ENCODE assay signal across 11 cellular contexts in genomic region chr16:87297407-87297806, GRCh38. TPM values are rescaled to one million over a fixed set of nuclear protein-coding genes. Genes with fewer than 3 reads are reported as not detected.
DNase-seq lines count a peak whose midpoint lies in the region; ATAC-seq and TF ChIP-seq lines count a peak whose summit lies in the region.
"Had no signal": no experiment of that assay in that cellular context is flagged by ENCODE, and none has a peak within 500 bp of the region (broad histone marks: within the 10 kb centered on the region; RNA-seq: fewer than 3 reads in every experiment).

No MANE protein-coding gene starts in this region.

- H4K20me1 ChIP-seq in SK-N-SH (ENCODE audit: insufficient read depth) (no peaks in the 10 kb centered on the region), OCI-LY7 (ENCODE audit: insufficient read depth, low read length) (no peaks in the 10 kb centered on the region)

- H3K36me3 ChIP-seq in SK-N-SH (replicated peaks in 1 of 2; ENCODE audit: control insufficient read depth in 1 of 2, insufficient read depth in 2 of 2, low read length in 1 of 2), result no peaks in the 10 kb centered on the region
- peaks cover 2% of the 10 kb centered on the region; the same call in 1 of the 2 replicates for H3K36me3 ChIP-seq in OCI-LY7 (ENCODE audit: insufficient read depth, low read length)

- H3K9ac ChIP-seq in SK-N-SH, result no peak overlapping the region
- H3K9ac ChIP-seq: GM23248 had no signal

- no peaks in the 10 kb centered on the region for H3K9me3 ChIP-seq in SK-N-SH
- H3K9me3 ChIP-seq in OCI-LY7 (ENCODE audit: low read length), result no peaks in the 10 kb centered on the region

- H3K4me2 ChIP-seq in SK-N-SH (no peak overlapping the region), OCI-LY7 (ENCODE audit: low read length) (no peak overlapping the region)

- H3K9me2 ChIP-seq in SK-N-SH (no peaks in the 10 kb centered on the region), OCI-LY7 (ENCODE audit: insufficient read depth, low read length) (no peaks in the 10 kb centered on the region)

- no peaks in the 10 kb centered on the region for H3K27me3 ChIP-seq in SK-N-SH (ENCODE audit: insufficient read depth)

- 100% methylated on average over 1 of the region's 5 CpGs for WGBS in SK-N-SH (ENCODE audit: low lambda C conversion rate)

- ATAC-seq in SK-N-SH treated with all-trans-retinoic acid at 6 μM for 48 hours (peak; percentile 21; the same call in 2 of the 3 replicates), GM19351 (IDR thresholded peaks at IDR 0.05; ENCODE audit: unreplicated experiment) (no peak)

- H3K4me3 ChIP-seq in SK-N-SH (ENCODE audit: low read depth in 2 of 2, low read length in 1 of 2) (no peak overlapping the region), OCI-LY7 (ENCODE audit: low read depth, low read length, poor library complexity, severe bottlenecking) (no peak overlapping the region)
- H3K4me3 ChIP-seq: GM23248 had no signal

- POLR2A ChIA-PET in SK-N-SH (lab: Yijun Ruan, JAX), result no interaction called here
- POLR2A ChIA-PET in OCI-LY7 (lab: Charles Lee), result interaction anchor here (0.6 kb wide), 1 partner anchor 465 kb away, joined by 4 read pairs; no protein-coding TSS in a partner anchor

- H3K4me1 ChIP-seq in SK-N-SH (ENCODE audit: control insufficient read depth in 1 of 2, insufficient read depth in 2 of 2, low read depth in 1 of 2, low read length in 1 of 2) (no peaks in the 10 kb centered on the region), OCI-LY7 (ENCODE audit: insufficient read depth, low read length, poor library complexity, severe bottlenecking) (peaks cover 23% of the 10 kb centered on the region)

- no peak for TF ChIP-seq EP300 in SK-N-SH (IDR thresholded peaks at IDR 0.05; ENCODE audit: borderline replicate concordance in 1 of 2, low read depth in 1 of 2, low read length in 1 of 2)

- intact Hi-C loops in OCI-LY7 (cut with micrococcal nuclease; ENCODE audit: unreplicated experiment), result loop anchor here (5.0 kb wide), 1 partner anchor 735 kb away; no protein-coding TSS in a partner anchor

- BruUV-seq in OCI-LY7 (replicated peaks; lab: Mats Ljungman, UMichigan), result no TSS peak

- no peaks in the 10 kb centered on the region for H3K79me2 ChIP-seq in SK-N-SH (ENCODE audit: insufficient read depth)
- no peaks in the 10 kb centered on the region for H3K79me2 ChIP-seq in OCI-LY7 (ENCODE audit: insufficient read depth, low read depth, low read length)

- H2AFZ ChIP-seq in SK-N-SH (ENCODE audit: low read depth), result no peak overlapping the region
- no peak overlapping the region for H2AFZ ChIP-seq in OCI-LY7 (ENCODE audit: low read length)
- H2AFZ ChIP-seq: GM23248 had no signal

- H3F3A ChIP-seq in SK-N-SH (replicated peaks; ENCODE audit: insufficient read depth), result no peaks in the 10 kb centered on the region

- CTCF ChIA-PET in SK-N-SH (lab: Yijun Ruan, JAX), result interaction anchor here (0.6 to 1.6 kb wide), 7 partner anchors 14 to 95 kb away, joined by 3 to 6 read pairs (median 4); no protein-coding TSS in a partner anchor
- CTCF ChIA-PET in OCI-LY7 (lab: Charles Lee; ENCODE audit: unreplicated experiment), result no interaction called here

- no peak for DNase-seq in SK-N-SH
- DNase-seq in OCI-LY7 (ENCODE audit: low spot score), result no peak
- peak; percentile 87 for DNase-seq in mesenteric fat pad (ENCODE audit: low spot score)
- DNase-seq in middle frontal gyrus (ENCODE audit: extremely low spot score, low spot score), result no peak
- DNase-seq in NCI-H1694 (lab: John Stamatoyannopoulos, UW), result no peak
- DNase-seq: Calu3, DMS 273 treated with DMSO at 0.1 percent for 48 hours had no signal

- TF ChIP-seq CTCF in SK-N-SH (IDR thresholded peaks at IDR 0.05), result no peak
- no peak for TF ChIP-seq CTCF in OCI-LY7 (conservative IDR thresholded peaks at IDR 0.05; ENCODE audit: low read length)

- no peak for TF ChIP-seq RAD21 in SK-N-SH (IDR thresholded peaks at IDR 0.05; ENCODE audit: low read length)

- H3K27ac ChIP-seq in SK-N-SH (ENCODE audit: low read depth in 2 of 2, low read length in 1 of 2), result no peak overlapping the region
- H3K27ac ChIP-seq in OCI-LY7 (ENCODE audit: low read depth, low read length, poor library complexity, severe bottlenecking), result peak overlapping the region; percentile 57
- H3K27ac ChIP-seq: 22Rv1, GM23248 had no signal

TF ChIP-seq in SK-N-SH treated with all-trans-retinoic acid at 6 μM for 48 hours, 23 proteins besides CTCF, POLR2A, EP300 and RAD21 (continues in another document):
- TF ChIP-seq TSHZ2 (CRISPR knock-in tag; IDR thresholded peaks at IDR 0.05) (no peak), SNAI2 (CRISPR knock-in tag; IDR thresholded peaks at IDR 0.05) (no peak), ZC3H10 (CRISPR knock-in tag; IDR thresholded peaks at IDR 0.05) (no peak), CREB5 (CRISPR knock-in tag; IDR thresholded peaks at IDR 0.05; ENCODE audit: low read depth) (no peak)

TF ChIP-seq in SK-N-SH, 30 proteins besides CTCF, POLR2A, EP300 and RAD21:
- TF ChIP-seq ELF1 (IDR thresholded peaks at IDR 0.05) (no peak), POLR2AphosphoS5 (IDR thresholded peaks at IDR 0.05; ENCODE audit: low read depth, low read length) (no peak), CHD2 (IDR thresholded peaks at IDR 0.05; ENCODE audit: low read length, partially characterized antibody) (no peak), YY1 (IDR thresholded peaks at IDR 0.05; ENCODE audit: low read depth) (no peak), EZH2phosphoT487 (IDR thresholded peaks at IDR 0.05; ENCODE audit: borderline replicate concordance, low read depth) (no peak)

RNA-seq across cellular contexts. Expression of gene C16orf95, which starts 19.8 kb away (rescaled TPM):
- 3.6 and 5.0 TPM in 2 replicates for polyA plus RNA-seq in SK-N-SH (2012; rRNA removed)
- 3.2 and 4.6 TPM in 2 replicates for polyA plus RNA-seq in SK-N-SH (2012; cell fraction: cytosol; rRNA removed)
- 5.0 and 5.9 TPM in 2 replicates for polyA plus RNA-seq in SK-N-SH (2012; cell fraction: nucleus; rRNA removed)
- 4.2 and 8.5 TPM in 2 replicates for total RNA-seq in OCI-LY7 (2014; rRNA removed; shearing (Covaris generic))
- total RNA-seq in OCI-LY7 (2022), result 22.1 and 25.0 TPM in 2 replicates
- total RNA-seq in mesenteric fat pad, result 5.3 TPM
